ENCODE assay signal across 8 cellular contexts in the genomic region with DNA sequence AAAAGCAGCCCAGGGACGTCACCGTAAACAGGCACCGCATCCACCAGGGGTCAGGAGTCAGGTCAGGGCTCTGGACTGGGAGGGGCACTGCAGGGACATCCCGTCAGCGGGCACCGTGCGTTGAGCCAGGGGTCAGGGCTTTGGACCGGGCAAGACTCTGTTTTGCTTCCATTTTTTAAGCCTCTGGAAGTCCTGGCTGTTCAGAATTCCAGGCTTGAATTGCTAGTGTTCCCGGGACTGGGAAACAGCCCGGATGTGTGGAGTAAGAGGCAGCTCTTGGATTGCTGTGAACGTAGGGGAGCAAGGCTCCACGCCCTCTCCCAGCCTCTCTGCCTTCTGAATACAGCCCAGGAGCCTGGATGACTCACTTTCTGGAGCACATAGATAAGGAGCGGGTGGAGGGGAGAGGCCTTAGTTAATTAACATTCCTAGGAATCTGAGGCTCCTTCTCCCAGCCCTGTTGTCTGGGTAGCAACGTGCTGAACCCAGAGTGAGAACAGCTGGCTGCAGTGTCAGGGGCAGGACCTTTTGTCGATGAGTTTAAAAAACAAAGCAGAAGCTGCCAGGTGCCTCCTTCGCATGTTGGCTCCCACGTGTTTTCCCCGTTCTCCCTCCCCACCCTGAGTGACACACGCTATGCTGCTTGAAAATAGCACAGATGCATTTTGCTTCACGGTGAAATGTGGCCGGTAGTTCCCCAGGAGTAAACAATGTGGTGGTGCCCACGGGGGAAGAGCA. TPM values are rescaled to one million over a fixed set of nuclear protein-coding genes. Genes with fewer than 3 reads are reported as not detected.
DNase-seq lines count a peak whose midpoint lies in the region; ATAC-seq, FAIRE-seq and TF ChIP-seq lines count a peak whose summit lies in the region.

No MANE protein-coding gene starts in this region.

- H3K36me3 ChIP-seq in BE2C (no peaks in the 10 kb centered on the region), pancreas (no peaks in the 10 kb centered on the region)

- peak overlapping the region; percentile 29 to 56 (median 44) for H3K27ac ChIP-seq in pancreas

- H3K27ac Mint-ChIP-seq in activated T-helper 17 cell treated with anti-CD3 and anti-CD28 coated beads, Interleukin-2, amount 50 U/mL, for 72 hours, result no peak overlapping the region
- H3K27ac Mint-ChIP-seq in stimulated activated effector memory CD8-positive, alpha-beta T cell treated with anti-CD3 and anti-CD28 coated beads, Interleukin-12 subunit alpha, Interleukin-12 subunit beta, amount 100 ng/mL, for 72 hours, result no peak overlapping the region

- intact Hi-C loops in cardiac septum (cut with DNase I), result loop anchor here (2.0 kb wide), 2 partner anchors 21 to 29 kb away; a partner anchor contains a TSS
- intact Hi-C loops in pancreas (cut with DNase I), result no loop called here

- no peaks in the 10 kb centered on the region for H3K9me3 ChIP-seq in BE2C
- H3K9me3 ChIP-seq in pancreas, result no peaks in the 10 kb centered on the region

- no peak overlapping the region for H3K4me3 Mint-ChIP-seq in activated T-helper 17 cell treated with anti-CD3 and anti-CD28 coated beads, Interleukin-2, amount 50 U/mL, for 72 hours
- H3K4me3 Mint-ChIP-seq in stimulated activated effector memory CD8-positive, alpha-beta T cell treated with anti-CD3 and anti-CD28 coated beads, Interleukin-12 subunit alpha, Interleukin-12 subunit beta, amount 100 ng/mL, for 72 hours, result no peak overlapping the region

- TF ChIP-seq CTCF in BE2C (IDR thresholded peaks at IDR 0.05; ENCODE audit: low read depth, low read length) (peak; percentile 38), pancreas (IDR thresholded peaks at IDR 0.05) (no peak)

- DNase-seq in BE2C (peak; percentile 37), HuH-7 (ENCODE audit: low spot score) (peak; percentile 78), cardiac septum (ENCODE audit: low spot score) (peak; percentile 86), pancreas (peak in 3 of 6 donors; percentile 55 to 78 (median 68))
- no peak for DNase-seq in stimulated activated effector memory CD8-positive, alpha-beta T cell treated with anti-CD3 and anti-CD28 coated beads, Interleukin-12 subunit alpha, Interleukin-12 subunit beta, amount 100 ng/mL, for 72 hours (ENCODE audit: low spot score in 2 of 2)

- no peaks in the 10 kb centered on the region for H3K36me3 Mint-ChIP-seq in activated T-helper 17 cell treated with anti-CD3 and anti-CD28 coated beads, Interleukin-2, amount 50 U/mL, for 72 hours (ENCODE audit: low read depth)
- H3K36me3 Mint-ChIP-seq in stimulated activated effector memory CD8-positive, alpha-beta T cell treated with anti-CD3 and anti-CD28 coated beads, Interleukin-12 subunit alpha, Interleukin-12 subunit beta, amount 100 ng/mL, for 72 hours, result no peaks in the 10 kb centered on the region

- no peaks in the 10 kb centered on the region for H3K9me3 Mint-ChIP-seq in activated T-helper 17 cell treated with anti-CD3 and anti-CD28 coated beads, Interleukin-2, amount 50 U/mL, for 72 hours
- no peaks in the 10 kb centered on the region for H3K9me3 Mint-ChIP-seq in stimulated activated effector memory CD8-positive, alpha-beta T cell treated with anti-CD3 and anti-CD28 coated beads, Interleukin-12 subunit alpha, Interleukin-12 subunit beta, amount 100 ng/mL, for 72 hours

- H3K4me3 ChIP-seq in BE2C (ENCODE audit: low read depth, low read length) (no peak overlapping the region), pancreas (no peak overlapping the region)

- no peaks in the 10 kb centered on the region for H3K27me3 Mint-ChIP-seq in activated T-helper 17 cell treated with anti-CD3 and anti-CD28 coated beads, Interleukin-2, amount 50 U/mL, for 72 hours

- ATAC-seq in GM18868 (IDR thresholded peaks at IDR 0.05; ENCODE audit: unreplicated experiment), result peak; percentile 87
- peak; percentile 77 for ATAC-seq in activated T-helper 17 cell treated with anti-CD3 and anti-CD28 coated beads, Interleukin-2, amount 50 U/mL, for 72 hours (replicated peaks)
- ATAC-seq in pancreas, result peak; percentile 92 to 95 (median 94)
- ATAC-seq in stimulated activated effector memory CD8-positive, alpha-beta T cell treated with anti-CD3 and anti-CD28 coated beads, Interleukin-12 subunit alpha, Interleukin-12 subunit beta, amount 100 ng/mL, for 72 hours, result no peak
- no peak for ATAC-seq in GM19397 (IDR thresholded peaks at IDR 0.05; ENCODE audit: unreplicated experiment)

- H3K4me1 Mint-ChIP-seq in activated T-helper 17 cell treated with anti-CD3 and anti-CD28 coated beads, Interleukin-2, amount 50 U/mL, for 72 hours, result peaks cover 10% of the 10 kb centered on the region
- H3K4me1 Mint-ChIP-seq in stimulated activated effector memory CD8-positive, alpha-beta T cell treated with anti-CD3 and anti-CD28 coated beads, Interleukin-12 subunit alpha, Interleukin-12 subunit beta, amount 100 ng/mL, for 72 hours, result peaks cover 51% of the 10 kb centered on the region

- H3K4me1 ChIP-seq in BE2C (peaks cover 5% of the 10 kb centered on the region), pancreas (peaks cover 7 to 12% (median 9%) of the 10 kb centered on the region in 3 donors)

- H3K27me3 ChIP-seq in BE2C (no peaks in the 10 kb centered on the region), pancreas (no peaks in the 10 kb centered on the region)

- 17% methylated on average over 22 of the region's 22 CpGs for WGBS in pancreas, 2 donors

- no peak for FAIRE-seq in pancreas (lab: Jason Lieb, UNC)

RNA-seq across cellular contexts. Expression of a gene that starts 21.9 kb away (rescaled TPM):
- 18.4 TPM for polyA plus RNA-seq in BE2C (2012; ENCODE audit: insufficient read depth, insufficient read length, low read depth)
- 10 to 100 TPM; 39.7 to 48.6 TPM for total RNA-seq in activated T-helper 17 cell treated with anti-CD3 and anti-CD28 coated beads, Interleukin-2, amount 50 U/mL, for 72 hours
- total RNA-seq in cardiac septum (96.5 TPM), pancreas (10 to 100 TPM; 23.1 to 51.0 (median 33.6) TPM)
- 10 to 100 TPM in 1 of 2 donors, 1 to 10 TPM in 1; 9.3 to 18.7 TPM for polyA plus RNA-seq in pancreas

Comparison
In these comparisons a context has a peak if more than half of its experiments do, and no peak if none do; other contexts are left out.
1. DNase-seq: peak in BE2C (single experiment), HuH-7 (single experiment) and cardiac septum (single experiment); none in stimulated activated effector memory CD8-positive, alpha-beta T cell treated with anti-CD3 and anti-CD28 coated beads, Interleukin-12 subunit alpha, Interleukin-12 subunit beta, amount 100 ng/mL, for 72 hours (0 of 2).
2. ATAC-seq: peak in GM18868 (single experiment), activated T-helper 17 cell treated with anti-CD3 and anti-CD28 coated beads, Interleukin-2, amount 50 U/mL, for 72 hours (single experiment) and pancreas (4 of 4); none in stimulated activated effector memory CD8-positive, alpha-beta T cell treated with anti-CD3 and anti-CD28 coated beads, Interleukin-12 subunit alpha, Interleukin-12 subunit beta, amount 100 ng/mL, for 72 hours (single experiment) and GM19397 (single experiment).